Comparison of ENCODE assay signal across 9 cellular contexts in the genomic region with DNA sequence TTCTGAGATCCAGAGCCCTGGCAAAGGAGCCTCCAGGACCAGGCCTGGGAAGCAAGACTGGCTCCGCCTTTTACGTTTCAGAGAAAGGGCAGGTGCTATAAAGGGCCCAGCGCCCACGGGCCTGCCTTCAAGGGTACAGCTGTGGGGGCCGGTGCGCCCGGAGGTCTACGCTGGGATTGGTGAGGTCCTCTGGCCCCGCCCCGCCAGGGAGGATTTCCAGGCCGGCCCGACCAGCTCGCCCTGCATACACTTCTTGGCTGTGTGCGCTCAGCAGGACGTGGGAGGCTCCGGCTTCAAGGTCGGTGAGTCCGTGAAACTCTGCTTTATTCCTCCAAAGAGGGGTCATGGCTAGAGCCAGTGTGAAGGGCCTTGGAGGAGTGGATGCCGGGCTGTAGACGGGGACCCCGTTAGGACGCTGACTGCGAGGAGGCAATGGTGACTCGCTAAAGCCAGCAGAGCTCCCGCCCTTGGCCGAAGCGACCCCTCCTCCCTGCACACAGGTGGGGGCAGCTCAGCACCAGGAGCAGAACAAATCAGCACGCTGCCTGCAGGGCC. TPM values are rescaled to one million over a fixed set of nuclear protein-coding genes. Genes with fewer than 3 reads are reported as not detected.
DNase-seq lines count a peak whose midpoint lies in the region; ATAC-seq, FAIRE-seq and TF ChIP-seq lines count a peak whose summit lies in the region.
"Had no signal": no experiment of that assay in that cellular context is flagged by ENCODE, and none has a peak within 500 bp of the region (broad histone marks: within the 10 kb centered on the region; RNA-seq: fewer than 3 reads in every experiment).

A gene (plus strand): TSS at position 243 of the 555 bp plus-strand sequence. CDS start 17,811 bp downstream, outside the sequence.

- H3K36me3 ChIP-seq in HUES48 (ENCODE audit: control insufficient read depth, insufficient read depth, low read length) (no peaks in the 10 kb centered on the region), small intestine (ENCODE audit: control insufficient read depth in 2 of 2, insufficient read depth in 2 of 2, low read length in 2 of 2) (no peaks in the 10 kb centered on the region)

- no peak for FAIRE-seq in small intestine (lab: Jason Lieb, UNC)
- FAIRE-seq in GM19239 (lab: Jason Lieb, UNC), result no peak

- 5 to 28% (median 15%) methylated on average over 28 of the region's 28 CpGs for WGBS in small intestine, 3 donors

- DNase-seq in choroid plexus epithelial cell (ENCODE audit: low read depth) (peak; percentile 65), iris pigment epithelial cell (ENCODE audit: low read depth) (peak; percentile 73), small intestine (peak; percentile 49), T1000 (lab: John Stamatoyannopoulos, UW) (no peak), ACHN (no peak), GM19239 (ENCODE audit: insufficient read length, low spot score) (no peak)
- DNase-seq: natural killer cell had no signal

- no peak for TF ChIP-seq CTCF in choroid plexus epithelial cell (conservative IDR thresholded peaks at IDR 0.05; ENCODE audit: low read depth, low read length)

- in situ Hi-C loops in ACHN (cut with HindIII; ENCODE audit: low pct_ligation_motif_present, low pct_unique_long_range_greater_than_20kb, low sequenced_read_pairs), result no loop called here

- H3K4me3 ChIP-seq in HUES48 (ENCODE audit: low read depth, low read length) (peak within 1 kb of the TSS; percentile 77), choroid plexus epithelial cell (ENCODE audit: low read depth, low read length) (peak within 1 kb of the TSS; percentile 49), small intestine (ENCODE audit: low read depth in 1 of 2, low read length in 2 of 2) (peak within 1 kb of the TSS in 1 of 2 donors; percentile 32)

- H3K27ac ChIP-seq in HUES48 (ENCODE audit: low read depth, low read length) (peak within 1 kb of the TSS; percentile 81), small intestine (ENCODE audit: low read depth in 1 of 2, low read length in 1 of 2) (no peak within 1 kb of the TSS)

- peak within 1 kb of the TSS; percentile 71 for H3K9ac ChIP-seq in HUES48 (ENCODE audit: low read depth, low read length)

- H3K9me3 ChIP-seq in HUES48 (ENCODE audit: control insufficient read depth, insufficient read depth, low read length) (no peaks in the 10 kb centered on the region), small intestine (ENCODE audit: control insufficient read depth, low read depth) (no peaks in the 10 kb centered on the region)

- ATAC-seq in GM21447 (IDR thresholded peaks at IDR 0.05; ENCODE audit: unreplicated experiment), result no peak

- H3K27me3 ChIP-seq in HUES48 (ENCODE audit: control insufficient read depth, insufficient read depth, low read length) (no peaks in the 10 kb centered on the region), small intestine (ENCODE audit: control insufficient read depth in 2 of 2, insufficient read depth in 2 of 2, low read length in 2 of 2) (no peaks in the 10 kb centered on the region)

- H3K4me1 ChIP-seq in HUES48 (ENCODE audit: control insufficient read depth, insufficient read depth, low read length), result peaks cover 17% of the 10 kb centered on the region
- H3K4me1 ChIP-seq in small intestine (ENCODE audit: control insufficient read depth in 2 of 2, insufficient read depth in 1 of 2, low read depth in 1 of 2, low read length in 1 of 2), result no peaks in the 10 kb centered on the region

RNA-seq across cellular contexts. Expression of the gene that starts here (rescaled TPM):
- polyA plus RNA-seq in small intestine, result 1 to 10 TPM; 1.9 to 9.7 (median 2.5) TPM

Comparison
In these comparisons a context has a peak if more than half of its experiments do, and no peak if none do; other contexts are left out.
1. DNase-seq: peak in choroid plexus epithelial cell (single experiment), iris pigment epithelial cell (single experiment) and small intestine (single experiment); none in T1000 (single experiment), ACHN (single experiment) and GM19239 (single experiment).